8 cellular contexts compared by ENCODE assay signal in genomic region chr10:18238875-18239485, GRCh38.
DNase-seq lines count a peak whose midpoint lies in the region; ATAC-seq, FAIRE-seq and TF ChIP-seq lines count a peak whose summit lies in the region.

No MANE protein-coding gene starts in this region.

- DNase-seq in esophagus squamous epithelium (lab: John Stamatoyannopoulos, UW) (no peak), psoas muscle (no peak), NCI-H345 treated with DMSO at 0.1 percent for 48 hours (lab: John Stamatoyannopoulos, UW; ENCODE audit: unreplicated experiment) (no peak)
- DNase-seq in activated CD4-positive, alpha-beta T cell treated with anti-CD3 and anti-CD28 coated beads for 48 hours = no peak

- 39 to 43% methylated on average over 8 of the region's 8 CpGs for WGBS in esophagus squamous epithelium, 2 donors
- WGBS in psoas muscle, 3 donors = 52 to 55% (median 52%) methylated on average over 8 of the region's 8 CpGs

- TF ChIP-seq POLR2A in esophagus squamous epithelium (IDR thresholded peaks at IDR 0.05) = no peak

- H3K36me3 ChIP-seq in OCI-LY3 (replicated peaks; ENCODE audit: low read depth, low read length) (no peaks in the 10 kb centered on the region), esophagus squamous epithelium (no peaks in the 10 kb centered on the region), psoas muscle (ENCODE audit: insufficient read depth in 1 of 2, low read depth in 1 of 2) (no peaks in the 10 kb centered on the region)

- H4K20me1 ChIP-seq in OCI-LY3 (ENCODE audit: insufficient read depth, low read length) = no peaks in the 10 kb centered on the region

- intact Hi-C loops in esophagus squamous epithelium (cut with DNase I) = no loop called here
- intact Hi-C loops in psoas muscle (cut with DNase I) = no loop called here

- H3K9ac ChIP-seq in OCI-LY3 (ENCODE audit: low read length) = no peak overlapping the region

- peak; percentile 49 for TF ChIP-seq CTCF in GM12874 (IDR thresholded peaks at IDR 0.05; ENCODE audit: insufficient read depth, low read depth, low read length)
- peak; percentile 58 for TF ChIP-seq CTCF in OCI-LY3 (IDR thresholded peaks at IDR 0.05; ENCODE audit: low read depth, low read length)
- TF ChIP-seq CTCF in esophagus squamous epithelium (IDR thresholded peaks at IDR 0.05) = peak in 4 of 6 experiments; percentile 46 to 63 (median 54)
- peak; percentile 39 for TF ChIP-seq CTCF in psoas muscle (IDR thresholded peaks at IDR 0.05)

- H3K27me3 ChIP-seq in OCI-LY3 (ENCODE audit: low read depth, low read length) (0 out of 2 replicates have a peak, but pooled peaks cover 3% of the 10 kb centered on the region), esophagus squamous epithelium (no peaks in the 10 kb centered on the region), psoas muscle (ENCODE audit: insufficient read depth in 3 of 3, low read length in 2 of 3) (peaks cover 0 to 9% (median 0%) of the 10 kb centered on the region in 3 donors)

- no peaks in the 10 kb centered on the region for H3K9me3 ChIP-seq in OCI-LY3 (ENCODE audit: insufficient read depth, low read length)
- no peaks in the 10 kb centered on the region for H3K9me3 ChIP-seq in esophagus squamous epithelium
- H3K9me3 ChIP-seq in psoas muscle = no peaks in the 10 kb centered on the region

- H3K4me1 ChIP-seq in OCI-LY3 (ENCODE audit: low read length) (no peaks in the 10 kb centered on the region; the same call in 1 of the 2 replicates), esophagus squamous epithelium (peaks cover 0 to 16% (median 0%) of the 10 kb centered on the region in 3 donors), psoas muscle (no peaks in the 10 kb centered on the region)

- no peak overlapping the region for H3K27ac ChIP-seq in OCI-LY3 (ENCODE audit: low read length)
- H3K27ac ChIP-seq in esophagus squamous epithelium = peak overlapping the region in 1 of 4 donors; percentile 62
- no peak overlapping the region for H3K27ac ChIP-seq in psoas muscle

- H3K79me2 ChIP-seq in OCI-LY3 (ENCODE audit: low read length) = no peaks in the 10 kb centered on the region

- H3K4me3 ChIP-seq in OCI-LY3 (ENCODE audit: low read length) (no peak overlapping the region), esophagus squamous epithelium (no peak overlapping the region), psoas muscle (no peak overlapping the region)

- FAIRE-seq in A204.1 (lab: Jason Lieb, UNC) = peak; percentile 81

- ATAC-seq in psoas muscle (no peak), GM19455 (IDR thresholded peaks at IDR 0.05; ENCODE audit: unreplicated experiment) (no peak)

- no peak overlapping the region for H3K4me2 ChIP-seq in OCI-LY3 (ENCODE audit: low read length)

- H2AFZ ChIP-seq in OCI-LY3 (ENCODE audit: low read depth, low read length) = no peak overlapping the region
